In genomic region chr1:52599236-52599635, GRCh38 we compare ENCODE assay signal across 21 cellular contexts. TPM values are rescaled to one million over a fixed set of nuclear protein-coding genes. Genes with fewer than 3 reads are reported as not detected.
DNase-seq lines count a peak whose midpoint lies in the region; ATAC-seq, FAIRE-seq and TF ChIP-seq lines count a peak whose summit lies in the region.
"Had no signal": no experiment of that assay in that cellular context is flagged by ENCODE, and none has a peak within 500 bp of the region (broad histone marks: within the 10 kb centered on the region; RNA-seq: fewer than 3 reads in every experiment).

No MANE protein-coding gene starts in this region.

- H2BK15ac ChIP-seq in H1 (ENCODE audit: low read length): peak overlapping the region; percentile 67; the same call in 1 of the 2 replicates
- H2BK15ac ChIP-seq in neuronal stem cell (ENCODE audit: low read length): no peak overlapping the region

- H3K27ac ChIP-seq in H1 (ENCODE audit: low read depth, low read length) (no peak overlapping the region), neuronal stem cell (replicated peaks; ENCODE audit: low read length) (no peak overlapping the region), skeletal muscle tissue (ENCODE audit: low read depth, low read length) (peak overlapping the region; percentile 0), PC-9 (no peak overlapping the region)
- H3K27ac ChIP-seq: HL-60 had no signal

- TF ChIP-seq RAD21 in H1 (IDR thresholded peaks at IDR 0.05 in 1 of 2, conservative IDR thresholded peaks at IDR 0.05 in 1 of 2; ENCODE audit: low read depth in 2 of 2, low read length in 2 of 2): no peak

- POLR2A ChIA-PET in H1 (lab: Charles Lee; ENCODE audit: partially characterized antibody) (interaction anchor here (0.7 to 3.6 kb wide), 3 partner anchors 33 to 98 kb away, joined by 3 to 9 read pairs (median 4); partner anchors contain the start of gene SHISAL2A), PC-9 (lab: Charles Lee; ENCODE audit: unreplicated experiment) (no interaction called here)

- no peaks in the 10 kb centered on the region for H3K9me3 ChIP-seq in H1 (ENCODE audit: insufficient read depth in 2 of 2, low read depth in 1 of 2, low read length in 1 of 2)
- no peaks in the 10 kb centered on the region for H3K9me3 ChIP-seq in neuronal stem cell (replicated peaks in 1 of 2; ENCODE audit: control insufficient read depth in 2 of 2, insufficient read depth in 1 of 2, low read depth in 1 of 2, low read length in 2 of 2)
- no peaks in the 10 kb centered on the region for H3K9me3 ChIP-seq in skeletal muscle tissue (ENCODE audit: control insufficient read depth in 3 of 3, low read length in 3 of 3)
- H3K9me3 ChIP-seq in PC-9 (ENCODE audit: insufficient read depth, low read depth): no peaks in the 10 kb centered on the region

- no peak for TF ChIP-seq EP300 in H1 (IDR thresholded peaks at IDR 0.05; ENCODE audit: borderline replicate concordance in 1 of 2, low read depth in 2 of 2, low read length in 2 of 2)

- DNase-seq in H1 (ENCODE audit: low read depth in 1 of 2, low spot score in 2 of 2) (no peak), kidney tubule cell (ENCODE audit: low spot score) (peak; percentile 73), neuronal stem cell (ENCODE audit: low spot score) (no peak), PC-9 (no peak), NCI-H1436 (lab: John Stamatoyannopoulos, UW) (no peak)
- DNase-seq: C1 segment of cervical spinal cord; CD4-positive, alpha-beta T cell; DMS153; DMS79 treated with DMSO at 0.1 percent for 48 hours; EL had no signal

- H3K18ac ChIP-seq in H1 (ENCODE audit: extremely low read depth, low read length): no peak overlapping the region
- H3K18ac ChIP-seq in neuronal stem cell (ENCODE audit: low read length): no peak overlapping the region

- H2BK12ac ChIP-seq in H1 (ENCODE audit: low read depth, low read length): no peak overlapping the region
- no peak overlapping the region for H2BK12ac ChIP-seq in neuronal stem cell (ENCODE audit: low read length)

- H3K9ac ChIP-seq in H1 (replicated peaks in 1 of 4; ENCODE audit: extremely low read depth in 1 of 4, low read depth in 3 of 4, low read length in 3 of 4) (no peak overlapping the region), neuronal stem cell (ENCODE audit: low read depth, low read length, poor library complexity) (no peak overlapping the region), skeletal muscle tissue (ENCODE audit: low read depth in 1 of 3, low read length in 3 of 3) (no peak overlapping the region)

- H4K8ac ChIP-seq in H1 (ENCODE audit: extremely low read depth, insufficient read depth, low read length) (no peak overlapping the region), neuronal stem cell (ENCODE audit: low read depth, low read length) (no peak overlapping the region)

- BruUV-seq in PC-9 (replicated peaks; lab: Mats Ljungman, UMichigan): no TSS peak

- FAIRE-seq in H1 (lab: Jason Lieb, UNC): no peak
- FAIRE-seq: A204.1, D721Med, G401.6, GM12892, GM19239, H54 had no signal

- CTCF ChIA-PET in H1 (lab: Charles Lee; ENCODE audit: partially characterized antibody) (interaction anchor here (0.7 to 1.3 kb wide), 5 partner anchors 9 to 581 kb away, joined by 3 read pairs; no protein-coding TSS in a partner anchor), PC-9 (lab: Charles Lee) (no interaction called here)

- H3K14ac ChIP-seq in H1 (ENCODE audit: insufficient read length) (no peak overlapping the region), neuronal stem cell (ENCODE audit: low read length) (no peak overlapping the region)

- H3K9me2 ChIP-seq in PC-9 (ENCODE audit: insufficient read depth): no peaks in the 10 kb centered on the region

- H3K56ac ChIP-seq in H1 (replicated peaks; ENCODE audit: insufficient read length, low read depth, low read length): no peak overlapping the region

- no peak overlapping the region for H2BK20ac ChIP-seq in H1 (ENCODE audit: low read length)

- WGBS in H1 (ENCODE audit: extremely low coverage in 1 of 2, insufficient coverage in 1 of 2, insufficient read length in 1 of 2, insufficient replicate concordance in 2 of 2, low coverage in 1 of 2, low lambda C conversion rate in 2 of 2, missing lambda C conversion rate in 1 of 2), 2 experiments: 93% methylated on average over 7 of the region's 7 CpGs; no CpG with 5 or more reads in 1 of the 2 experiments
- no CpG with 5 or more reads among the region's 7 CpGs for WGBS in neuronal stem cell (ENCODE audit: extremely low coverage in 2 of 2, insufficient read length in 2 of 2, insufficient replicate concordance in 1 of 2), 2 donors

- H4K5ac ChIP-seq in H1 (ENCODE audit: insufficient read length, low read depth, low read length): no peak overlapping the region

- H3K4ac ChIP-seq in H1 (replicated peaks; ENCODE audit: insufficient read length, low read depth, low read length): no peak overlapping the region
- H3K4ac ChIP-seq in neuronal stem cell (ENCODE audit: low read length): no peak overlapping the region

- H3K27me3 ChIP-seq in H1 (replicated peaks in 1 of 4; ENCODE audit: control insufficient read depth in 3 of 4, extremely low read depth in 1 of 4, insufficient read depth in 3 of 4, low read length in 3 of 4) (peaks cover 2 to 35% (median 31%) of the 10 kb centered on the region in 4 experiments), neuronal stem cell (ENCODE audit: control insufficient read depth in 3 of 3, insufficient read depth in 3 of 3, low read depth in 1 of 3, low read length in 3 of 3) (peaks cover 0 to 6% (median 0%) of the 10 kb centered on the region in 3 experiments), skeletal muscle tissue (ENCODE audit: control insufficient read depth in 3 of 3, insufficient read depth in 3 of 3, low read length in 3 of 3) (no peaks in the 10 kb centered on the region), PC-9 (ENCODE audit: insufficient read depth, low read depth) (no peaks in the 10 kb centered on the region)

- H3K4me1 ChIP-seq in H1 (replicated peaks in 1 of 4; ENCODE audit: control insufficient read depth in 3 of 4, insufficient read depth in 4 of 4, low read length in 3 of 4) (peaks cover 0 to 10% (median 2%) of the 10 kb centered on the region in 4 experiments; a peak in 2 of 7 replicates), neuronal stem cell (ENCODE audit: control insufficient read depth in 2 of 2, insufficient read depth in 1 of 2, low read depth in 1 of 2, low read length in 2 of 2) (peaks cover 5 to 16% of the 10 kb centered on the region in 2 donors), skeletal muscle tissue (ENCODE audit: control insufficient read depth in 3 of 3, insufficient read depth in 3 of 3, low read length in 3 of 3) (peaks cover 33 to 42% (median 39%) of the 10 kb centered on the region in 3 donors), PC-9 (replicated peaks; ENCODE audit: insufficient read depth) (no peaks in the 10 kb centered on the region)

- H3K79me1 ChIP-seq in H1 (ENCODE audit: low read depth, low read length): no peaks in the 10 kb centered on the region
- no peaks in the 10 kb centered on the region for H3K79me1 ChIP-seq in neuronal stem cell (ENCODE audit: low read depth, low read length)

- no peaks in the 10 kb centered on the region for H4K20me1 ChIP-seq in H1 (replicated peaks in 1 of 2; ENCODE audit: control insufficient read depth in 1 of 2, insufficient read depth in 2 of 2, low read length in 2 of 2)
- no peaks in the 10 kb centered on the region for H4K20me1 ChIP-seq in PC-9 (ENCODE audit: insufficient read depth)

- H3K4me3 ChIP-seq in H1 (ENCODE audit: extremely low read depth in 1 of 4, insufficient read depth in 2 of 4, low read depth in 3 of 4, low read length in 4 of 4) (no peak overlapping the region), neuronal stem cell (ENCODE audit: low read length in 2 of 2) (no peak overlapping the region), skeletal muscle tissue (ENCODE audit: low read length in 3 of 3) (no peak overlapping the region), PC-9 (no peak overlapping the region)

- no peak overlapping the region for H3K23ac ChIP-seq in H1 (ENCODE audit: insufficient read length)
- no peak overlapping the region for H3K23ac ChIP-seq in neuronal stem cell (ENCODE audit: low read depth, low read length, poor library complexity)

- no peak for TF ChIP-seq POLR2A in H1 (IDR thresholded peaks at IDR 0.05; ENCODE audit: control extremely low read depth in 1 of 2, low read depth in 2 of 2, low read length in 2 of 2)

- intact Hi-C loops in PC-9 (cut with micrococcal nuclease; ENCODE audit: unreplicated experiment): no loop called here

- H3K4me2 ChIP-seq in H1 (ENCODE audit: insufficient read depth in 1 of 2, low read depth in 2 of 2, low read length in 2 of 2): no peak overlapping the region
- no peak overlapping the region for H3K4me2 ChIP-seq in neuronal stem cell (ENCODE audit: insufficient read depth, low read length, poor library complexity, severe bottlenecking)
- no peak overlapping the region for H3K4me2 ChIP-seq in PC-9

- no peak overlapping the region for H2BK120ac ChIP-seq in H1 (replicated peaks; ENCODE audit: low read depth, low read length)
- no peak overlapping the region for H2BK120ac ChIP-seq in neuronal stem cell (ENCODE audit: low read depth, low read length)

- peaks cover 8% of the 10 kb centered on the region for H3K23me2 ChIP-seq in H1 (ENCODE audit: low read depth, low read length)

- H4K91ac ChIP-seq in H1 (replicated peaks; ENCODE audit: insufficient read length, low read length) (no peak overlapping the region), neuronal stem cell (ENCODE audit: low read depth, low read length, poor library complexity) (no peak overlapping the region)

- H2AFZ ChIP-seq in H1 (ENCODE audit: low read length): no peak overlapping the region
- H2AFZ ChIP-seq in neuronal stem cell (ENCODE audit: low read length): no peak overlapping the region
- no peak overlapping the region for H2AFZ ChIP-seq in PC-9

- H2BK5ac ChIP-seq in H1 (ENCODE audit: low read depth, low read length) (no peak overlapping the region), neuronal stem cell (ENCODE audit: low read length) (no peak overlapping the region)

- H3K79me2 ChIP-seq in H1 (ENCODE audit: control insufficient read depth in 1 of 2, insufficient read depth in 2 of 2, low read length in 2 of 2) (no peaks in the 10 kb centered on the region), PC-9 (ENCODE audit: low read depth) (no peaks in the 10 kb centered on the region)

- no peaks in the 10 kb centered on the region for H3K36me3 ChIP-seq in H1 (ENCODE audit: control insufficient read depth in 2 of 4, insufficient read depth in 4 of 4, low read length in 3 of 4)
- no peaks in the 10 kb centered on the region for H3K36me3 ChIP-seq in neuronal stem cell (replicated peaks in 1 of 2; ENCODE audit: control insufficient read depth in 2 of 2, insufficient read depth in 2 of 2, low read length in 2 of 2)
- H3K36me3 ChIP-seq in skeletal muscle tissue (ENCODE audit: control insufficient read depth in 3 of 3, insufficient read depth in 3 of 3, low read length in 3 of 3): no peaks in the 10 kb centered on the region
- no peaks in the 10 kb centered on the region for H3K36me3 ChIP-seq in PC-9 (ENCODE audit: low read depth)

- H3F3A ChIP-seq in PC-9 (ENCODE audit: insufficient read depth, low read depth): no peaks in the 10 kb centered on the region

- no peak for ATAC-seq in GM19452 (IDR thresholded peaks at IDR 0.05; ENCODE audit: unreplicated experiment)
- ATAC-seq in GM18873 (IDR thresholded peaks at IDR 0.05; ENCODE audit: low FRiP score, unreplicated experiment): no peak
- ATAC-seq: HCT116 had no signal

- TF ChIP-seq CTCF in H1 (IDR thresholded peaks at IDR 0.05; ENCODE audit: control extremely low read depth in 1 of 3, insufficient read depth in 1 of 3, low read depth in 1 of 3, low read length in 3 of 3) (no peak), PC-9 (conservative IDR thresholded peaks at IDR 0.05) (no peak)

- H2AK5ac ChIP-seq in H1 (ENCODE audit: low read depth, low read length) (no peak overlapping the region), neuronal stem cell (ENCODE audit: low read depth, low read length) (peak overlapping the region; percentile 72)

RNA-seq across cellular contexts. Expression of gene GPX7, which starts 2.9 kb away (rescaled TPM):
- 12.2 and 13.0 TPM in 2 replicates for total RNA-seq in H1 (2021; fragmentation: NEBNext Ultra II Directional; extraction: Animal tissue kit (Norgen Biotek cat#: 25700))
- polyA plus RNA-seq in H1 (2011; rRNA removed): 30.9 and 37.5 TPM in 2 replicates
- polyA plus RNA-seq in H1 (2011; cell fraction: cytosol; rRNA removed): 27.8 TPM
- 21.1 TPM for polyA plus RNA-seq in H1 (2011; cell fraction: nucleus; rRNA removed)
- 9.4 to 15.7 TPM (median 14.1 TPM) in 4 replicates for polyA plus RNA-seq in H1 (2012, experiment 1 of 2)
- polyA plus RNA-seq in H1 (2012, experiment 2 of 2): 14.0 TPM
- 16.6 TPM for polyA plus RNA-seq in H1 (2013, experiment 1 of 2)
- 18.6 TPM for polyA plus RNA-seq in H1 (2013, experiment 2 of 2)
- polyA minus RNA-seq in H1 (2011; rRNA and poly(A)+ RNA removed): 10.8 and 18.3 TPM in 2 replicates
- 12.9 TPM for polyA minus RNA-seq in H1 (2011; cell fraction: cytosol; rRNA and poly(A)+ RNA removed)
- 7.4 TPM for polyA minus RNA-seq in H1 (2011; cell fraction: nucleus; rRNA and poly(A)+ RNA removed)
- polyA plus RNA-seq in neuronal stem cell (2013, experiment 1 of 2): 40.1 TPM
- polyA plus RNA-seq in neuronal stem cell (2013, experiment 2 of 2): 39.9 TPM
- total RNA-seq in skeletal muscle tissue (96.0 TPM), PC-9 (2021) (0.43 TPM in 1 of 2 replicates, not detected in the other)

RNA-seq across cellular contexts. Expression of gene SHISAL2A, which starts 33.7 kb away (rescaled TPM):
- total RNA-seq in H1 (2021; fragmentation: NEBNext Ultra II Directional; extraction: Animal tissue kit (Norgen Biotek cat#: 25700)): 0.50 and 0.74 TPM in 2 replicates
- 1.8 and 2.1 TPM in 2 replicates for polyA plus RNA-seq in H1 (2011; rRNA removed)
- polyA plus RNA-seq in H1 (2011; cell fraction: cytosol; rRNA removed): 1.7 TPM
- 1.6 TPM for polyA plus RNA-seq in H1 (2011; cell fraction: nucleus; rRNA removed)
- 0.29 to 1.8 TPM (median 1.1 TPM) in 4 replicates for polyA plus RNA-seq in H1 (2012, experiment 1 of 2)
- polyA plus RNA-seq in H1 (2012, experiment 2 of 2): 1.2 TPM
- 0.93 TPM for polyA plus RNA-seq in H1 (2013, experiment 1 of 2)
- 1.2 TPM for polyA plus RNA-seq in H1 (2013, experiment 2 of 2)
- polyA minus RNA-seq in H1 (2011; rRNA and poly(A)+ RNA removed): 0.90 and 3.2 TPM in 2 replicates
- not detected for polyA minus RNA-seq in H1 (2011; cell fraction: cytosol; rRNA and poly(A)+ RNA removed)
- 1.4 TPM for polyA minus RNA-seq in H1 (2011; cell fraction: nucleus; rRNA and poly(A)+ RNA removed)
- 1.5 TPM for polyA plus RNA-seq in neuronal stem cell (2013, experiment 1 of 2)
- polyA plus RNA-seq in neuronal stem cell (2013, experiment 2 of 2): 1.7 TPM
- total RNA-seq in skeletal muscle tissue (0.52 TPM), PC-9 (2021) (not detected in 2 replicates)

RNA-seq across cellular contexts. Expression of gene TUT4, which starts 46.3 kb away (rescaled TPM):
- 63.3 and 63.8 TPM in 2 replicates for total RNA-seq in H1 (2021; fragmentation: NEBNext Ultra II Directional; extraction: Animal tissue kit (Norgen Biotek cat#: 25700))
- polyA plus RNA-seq in H1 (2011; rRNA removed): 54.5 and 58.4 TPM in 2 replicates
- polyA plus RNA-seq in H1 (2011; cell fraction: cytosol; rRNA removed): 48.2 TPM
- 171 TPM for polyA plus RNA-seq in H1 (2011; cell fraction: nucleus; rRNA removed)
- polyA plus RNA-seq in H1 (2012, experiment 1 of 2): 53.2 to 63.8 TPM (median 59.1 TPM) in 4 replicates
- polyA plus RNA-seq in H1 (2012, experiment 2 of 2): 2.6 TPM
- 42.4 TPM for polyA plus RNA-seq in H1 (2013, experiment 1 of 2)
- 41.4 TPM for polyA plus RNA-seq in H1 (2013, experiment 2 of 2)
- 40.0 and 60.0 TPM in 2 replicates for polyA minus RNA-seq in H1 (2011; rRNA and poly(A)+ RNA removed)
- polyA minus RNA-seq in H1 (2011; cell fraction: cytosol; rRNA and poly(A)+ RNA removed): 21.1 TPM
- 53.2 TPM for polyA minus RNA-seq in H1 (2011; cell fraction: nucleus; rRNA and poly(A)+ RNA removed)
- polyA plus RNA-seq in neuronal stem cell (2013, experiment 1 of 2): 78.9 TPM
- 80.6 TPM for polyA plus RNA-seq in neuronal stem cell (2013, experiment 2 of 2)
- 103 TPM for total RNA-seq in skeletal muscle tissue
- 76.8 and 78.3 TPM in 2 replicates for total RNA-seq in PC-9 (2021)
